ENCODE assay signal across 9 cellular contexts in genomic region chr2:19349911-19350677, GRCh38. TPM values are rescaled to one million over a fixed set of nuclear protein-coding genes. Genes with fewer than 3 reads are reported as not detected.
DNase-seq lines count a peak whose midpoint lies in the region; ATAC-seq lines count a peak whose summit lies in the region.
"Had no signal": no experiment of that assay in that cellular context is flagged by ENCODE, and none has a peak within 500 bp of the region (broad histone marks: within the 10 kb centered on the region; RNA-seq: fewer than 3 reads in every experiment).

No MANE protein-coding gene starts in this region.

- H3K27me3 Mint-ChIP-seq in T-helper 2 cell treated with Interferon-gamma antibody and Interleukin-4, amounts not matched to agents 5 μg/mL and 100 μg/mL, for 36 hours (ENCODE audit: low read depth) = peaks cover 57% of the 10 kb centered on the region

- H3K36me3 Mint-ChIP-seq in T-helper 2 cell treated with Interferon-gamma antibody and Interleukin-4, amounts not matched to agents 5 μg/mL and 100 μg/mL, for 36 hours (ENCODE audit: low read depth) = peaks cover 12% of the 10 kb centered on the region

- DNase-seq in NCI-H82 (lab: John Stamatoyannopoulos, UW) (peak; percentile 47), NCI-H82 treated with DMSO at 0.1 percent for 48 hours (lab: John Stamatoyannopoulos, UW; ENCODE audit: unreplicated experiment) (no peak), dermis blood vessel endothelial cell (peak; percentile 83), lung microvascular endothelial cell (ENCODE audit: low read depth in 2 of 2) (peak; percentile 36 to 58), HCEC 1CT (no peak)
- peak; percentile 44 for DNase-seq in T-helper 2 cell treated with Interferon-gamma antibody and Interleukin-4, amounts not matched to agents 5 μg/mL and 100 μg/mL, for 36 hours (ENCODE audit: low spot score)

- no peak overlapping the region for H3K27ac ChIP-seq in subcutaneous abdominal adipose tissue (ENCODE audit: low read depth, low read length)
- H3K27ac ChIP-seq: BLaER1 treated with 17β-estradiol and CSF1 and Interleukin-3, amounts not matched to agents 10 nM and 100 nM had no signal

- ATAC-seq in HG03196 (IDR thresholded peaks at IDR 0.05; ENCODE audit: unreplicated experiment) = no peak

- no peaks in the 10 kb centered on the region for H3K9me3 Mint-ChIP-seq in T-helper 2 cell treated with Interferon-gamma antibody and Interleukin-4, amounts not matched to agents 5 μg/mL and 100 μg/mL, for 36 hours

- H3K4me3 ChIP-seq in subcutaneous abdominal adipose tissue (ENCODE audit: low read depth in 1 of 5, low read length in 5 of 5) = peak overlapping the region in 3 of 5 donors; percentile 22 to 54 (median 36)

- H3K27ac Mint-ChIP-seq in T-helper 2 cell treated with Interferon-gamma antibody and Interleukin-4, amounts not matched to agents 5 μg/mL and 100 μg/mL, for 36 hours = no peak overlapping the region

- no peak overlapping the region for H3K4me3 Mint-ChIP-seq in T-helper 2 cell treated with Interferon-gamma antibody and Interleukin-4, amounts not matched to agents 5 μg/mL and 100 μg/mL, for 36 hours

- H3K9ac ChIP-seq in subcutaneous abdominal adipose tissue (ENCODE audit: low read length in 5 of 5) = peak overlapping the region in 1 of 5 donors; percentile 19
- H3K9ac ChIP-seq: BLaER1 treated with 17β-estradiol and CSF1 and Interleukin-3, amounts not matched to agents 10 nM and 100 nM had no signal

- peaks cover 22% of the 10 kb centered on the region for H3K4me1 Mint-ChIP-seq in T-helper 2 cell treated with Interferon-gamma antibody and Interleukin-4, amounts not matched to agents 5 μg/mL and 100 μg/mL, for 36 hours (ENCODE audit: low read depth)

- peaks cover 0 to 12% (median 0%) of the 10 kb centered on the region in 5 donors for H3K36me3 ChIP-seq in subcutaneous abdominal adipose tissue (ENCODE audit: control insufficient read depth in 5 of 5, insufficient read depth in 5 of 5, low read length in 5 of 5)

- no peaks in the 10 kb centered on the region for H3K9me3 ChIP-seq in subcutaneous abdominal adipose tissue (ENCODE audit: control insufficient read depth in 5 of 5, low read length in 5 of 5)

- H3K27me3 ChIP-seq in subcutaneous abdominal adipose tissue (ENCODE audit: control insufficient read depth in 5 of 5, insufficient read depth in 4 of 5, low read length in 5 of 5) = peaks cover under 1 to 29% (median 16%) of the 10 kb centered on the region in 5 donors

- peaks cover 2 to 41% (median 21%) of the 10 kb centered on the region in 5 donors for H3K4me1 ChIP-seq in subcutaneous abdominal adipose tissue (ENCODE audit: control insufficient read depth in 5 of 5, insufficient read depth in 5 of 5, low read length in 5 of 5)

RNA-seq across cellular contexts. Expression of gene OSR1, which starts 8.3 kb away (rescaled TPM):
- total RNA-seq in dermis blood vessel endothelial cell (0.09 and 0.17 TPM in 2 replicates), lung microvascular endothelial cell (0.65 and 1.6 TPM in 2 replicates)

Comparison
In these comparisons a context has a peak if more than half of its experiments do, and no peak if none do; other contexts are left out.
1. DNase-seq: peak in NCI-H82 (single experiment), T-helper 2 cell treated with Interferon-gamma antibody and Interleukin-4, amounts not matched to agents 5 μg/mL and 100 μg/mL, for 36 hours (single experiment), dermis blood vessel endothelial cell (single experiment) and lung microvascular endothelial cell (2 of 2); none in NCI-H82 treated with DMSO at 0.1 percent for 48 hours (single experiment) and HCEC 1CT (single experiment).